8 cellular contexts compared by ENCODE assay signal in the genomic region with DNA sequence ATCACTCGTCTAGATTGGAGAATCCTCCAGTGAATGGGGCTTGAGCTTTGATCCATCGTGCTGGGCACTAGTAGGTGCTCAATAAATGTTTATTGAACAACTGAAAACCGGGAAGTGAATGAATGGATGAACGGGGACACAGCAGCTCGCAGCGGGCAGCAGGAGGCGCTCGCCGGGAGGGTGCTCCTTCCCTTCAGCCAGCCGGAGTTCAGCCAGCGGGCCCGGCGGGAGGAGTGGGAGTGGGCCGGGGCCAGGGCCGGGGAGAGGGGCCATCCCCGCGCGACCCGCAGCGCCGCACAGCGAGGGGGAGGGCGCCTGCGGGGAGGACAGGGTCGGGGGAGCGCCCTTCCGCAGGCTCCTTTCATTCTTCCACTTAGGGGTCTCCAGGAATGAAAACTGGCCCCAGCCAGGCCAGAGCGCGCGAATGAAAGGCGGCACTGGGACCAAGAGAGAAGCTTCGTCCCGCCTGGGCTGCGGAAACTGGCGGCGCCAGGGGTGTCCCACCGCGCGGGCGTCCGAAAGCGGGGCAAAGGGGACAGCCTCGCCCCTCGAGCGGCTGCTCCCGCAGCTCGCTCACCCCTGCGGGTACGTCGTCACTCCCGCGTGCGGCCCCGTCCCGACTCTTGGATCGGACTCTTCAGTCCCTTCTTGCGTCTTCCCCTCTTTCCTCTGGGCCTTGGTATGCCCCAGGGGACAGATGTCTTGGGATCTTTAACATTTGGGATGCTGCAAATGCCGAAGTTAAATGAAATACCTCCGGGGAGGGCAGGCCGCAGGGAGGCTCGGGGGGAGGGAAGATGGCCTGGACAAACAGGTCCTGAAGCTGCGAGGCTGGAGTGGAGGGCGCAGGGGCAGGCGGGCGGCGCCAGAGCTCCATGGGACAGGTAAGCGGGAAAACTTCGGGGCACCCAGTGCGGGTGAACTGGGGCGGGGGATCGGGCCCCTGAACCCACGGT. TPM values are rescaled to one million over a fixed set of nuclear protein-coding genes. Genes with fewer than 3 reads are reported as not detected.
DNase-seq lines count a peak whose midpoint lies in the region; ATAC-seq and TF ChIP-seq lines count a peak whose summit lies in the region.

No MANE protein-coding gene starts in this region.

- H3K36me3 ChIP-seq in heart left ventricle = no peaks in the 10 kb centered on the region
- no peaks in the 10 kb centered on the region for H3K36me3 ChIP-seq in prostate gland

- H3K4me3 Mint-ChIP-seq in activated naive CD4-positive, alpha-beta T cell treated with anti-CD3 and anti-CD28 coated beads, Interleukin-2, amount 10 ng/mL, durations not matched to agents 7 days and 5 days = peak overlapping the region; percentile 62
- peak overlapping the region; percentile 71 for H3K4me3 Mint-ChIP-seq in activated T-cell treated with anti-CD3 and anti-CD28 coated beads, Interleukin-2, amount 50 U/mL, for 4 hours

- H3K27me3 Mint-ChIP-seq in activated naive CD4-positive, alpha-beta T cell treated with anti-CD3 and anti-CD28 coated beads, Interleukin-2, amount 10 ng/mL, durations not matched to agents 7 days and 5 days = peaks cover 87% of the 10 kb centered on the region
- H3K27me3 Mint-ChIP-seq in activated T-cell treated with anti-CD3 and anti-CD28 coated beads, Interleukin-2, amount 50 U/mL, for 4 hours (ENCODE audit: low read depth) = peaks cover 23% of the 10 kb centered on the region

- TF ChIP-seq CTCF in LNCAP (IDR thresholded peaks at IDR 0.05) (peak; percentile 30; the same call in 1 of the 2 replicates), heart left ventricle (IDR thresholded peaks at IDR 0.05) (peak in 8 of 12 donors; percentile 5 to 37 (median 15)), prostate gland (IDR thresholded peaks at IDR 0.05) (peak in 2 of 4 experiments; percentile 19 to 47)

- no peak overlapping the region for H3K27ac Mint-ChIP-seq in activated naive CD4-positive, alpha-beta T cell treated with anti-CD3 and anti-CD28 coated beads, Interleukin-2, amount 10 ng/mL, durations not matched to agents 7 days and 5 days

- intact Hi-C loops in heart left ventricle (cut with DNase I) = loop anchor here in 1 of 10 donors (5.0 kb wide), 1 partner anchor 151 kb away; no protein-coding TSS in a partner anchor
- intact Hi-C loops in prostate gland (cut with DNase I) = no loop called here

- DNase-seq in activated naive CD4-positive, alpha-beta T cell treated with anti-CD3 and anti-CD28 coated beads, Interleukin-2, amount 10 ng/mL, durations not matched to agents 7 days and 5 days = peak; percentile 31
- DNase-seq in activated naive CD4-positive, alpha-beta T cell (lab: John Stamatoyannopoulos, UW) = no peak
- DNase-seq in activated T-cell treated with anti-CD3 and anti-CD28 coated beads, Interleukin-2, amount 50 U/mL, for 4 hours = no peak
- DNase-seq in heart left ventricle (no peak), prostate gland (ENCODE audit: low spot score) (peak; percentile 30)
- no peak for DNase-seq in central memory CD4-positive, alpha-beta T cell

- H3K4me3 ChIP-seq in heart left ventricle (peak overlapping the region; percentile 21 to 62 (median 45)), prostate gland (peak overlapping the region; percentile 34 to 42)

- H3K9me3 ChIP-seq in heart left ventricle = no peaks in the 10 kb centered on the region
- H3K9me3 ChIP-seq in prostate gland = no peaks in the 10 kb centered on the region

- H3K9me3 Mint-ChIP-seq in activated naive CD4-positive, alpha-beta T cell treated with anti-CD3 and anti-CD28 coated beads, Interleukin-2, amount 10 ng/mL, durations not matched to agents 7 days and 5 days = no peaks in the 10 kb centered on the region
- no peaks in the 10 kb centered on the region for H3K9me3 Mint-ChIP-seq in activated T-cell treated with anti-CD3 and anti-CD28 coated beads, Interleukin-2, amount 50 U/mL, for 4 hours

- H3K4me1 Mint-ChIP-seq in activated naive CD4-positive, alpha-beta T cell treated with anti-CD3 and anti-CD28 coated beads, Interleukin-2, amount 10 ng/mL, durations not matched to agents 7 days and 5 days = peaks cover 53% of the 10 kb centered on the region
- peaks cover 48% of the 10 kb centered on the region for H3K4me1 Mint-ChIP-seq in activated T-cell treated with anti-CD3 and anti-CD28 coated beads, Interleukin-2, amount 50 U/mL, for 4 hours (ENCODE audit: low read depth)

- TF ChIP-seq POLR2A in heart left ventricle (IDR thresholded peaks at IDR 0.05) (no peak), prostate gland (IDR thresholded peaks at IDR 0.05) (no peak)

- H3K27ac ChIP-seq in heart left ventricle = no peak overlapping the region
- H3K27ac ChIP-seq in prostate gland = peak overlapping the region in 1 of 2 donors; percentile 60

- no peaks in the 10 kb centered on the region for H3K36me3 Mint-ChIP-seq in activated naive CD4-positive, alpha-beta T cell treated with anti-CD3 and anti-CD28 coated beads, Interleukin-2, amount 10 ng/mL, durations not matched to agents 7 days and 5 days
- no peaks in the 10 kb centered on the region for H3K36me3 Mint-ChIP-seq in activated T-cell treated with anti-CD3 and anti-CD28 coated beads, Interleukin-2, amount 50 U/mL, for 4 hours (ENCODE audit: insufficient read depth)

- no peak for ATAC-seq in activated T-cell treated with anti-CD3 and anti-CD28 coated beads, Interleukin-2, amount 50 U/mL, for 4 hours
- ATAC-seq in heart left ventricle (peak in 2 of 4 donors; percentile 52 to 64), GM19035 (IDR thresholded peaks at IDR 0.05; ENCODE audit: unreplicated experiment) (no peak)

- peaks cover 0 to 35% (median 11%) of the 10 kb centered on the region in 12 donors for H3K4me1 ChIP-seq in heart left ventricle
- no peaks in the 10 kb centered on the region for H3K4me1 ChIP-seq in prostate gland (replicated peaks)

- CTCF ChIA-PET in activated naive CD4-positive, alpha-beta T cell treated with anti-CD3 and anti-CD28 coated beads, Interleukin-2, amount 10 ng/mL, durations not matched to agents 7 days and 5 days (lab: Charles Lee) = interaction anchor here (0.6 kb wide), 1 partner anchor 14 kb away, joined by 3 read pairs; no protein-coding TSS in a partner anchor

- 2 to 3% (median 3%) methylated on average over 52 to 72 of the region's 72 CpGs for WGBS in heart left ventricle, 4 donors
- 3% methylated on average over 69 of the region's 72 CpGs for WGBS in prostate gland

- peaks cover 4 to 46% (median 31%) of the 10 kb centered on the region in 9 donors for H3K27me3 ChIP-seq in heart left ventricle
- H3K27me3 ChIP-seq in prostate gland (replicated peaks; ENCODE audit: insufficient read depth) = no peaks in the 10 kb centered on the region

RNA-seq across cellular contexts. Expression of a gene that starts 3.6 kb away (rescaled TPM):
- total RNA-seq in activated T-cell treated with anti-CD3 and anti-CD28 coated beads, Interleukin-2, amount 50 U/mL, for 4 hours = under 1 TPM; 0.13 to 0.29 (median 0.22) TPM
- total RNA-seq in heart left ventricle (under 1 TPM in 5 of 9 donors, not detected in 4; 0.07 to 0.43 (median 0.16) TPM), prostate gland (10 to 100 TPM in 1 of 2 donors, 1 to 10 TPM in 1; 7.4 to 27.1 TPM)
- under 1 TPM; 0.07 to 0.11 TPM for polyA plus RNA-seq in heart left ventricle

RNA-seq across cellular contexts. Expression of a gene that starts 18.3 kb away (rescaled TPM):
- total RNA-seq in activated T-cell treated with anti-CD3 and anti-CD28 coated beads, Interleukin-2, amount 50 U/mL, for 4 hours = under 1 TPM in 1 of 3 donors, not detected in 2; 0.16 TPM
- total RNA-seq in heart left ventricle (not detected), prostate gland (1 to 10 TPM in 1 of 2 donors, not detected in 1; 1.2 TPM)
- polyA plus RNA-seq in heart left ventricle = not detected

Comparison
In these comparisons a context has a peak if more than half of its experiments do, and no peak if none do; other contexts are left out.
1. DNase-seq: peak in activated naive CD4-positive, alpha-beta T cell treated with anti-CD3 and anti-CD28 coated beads, Interleukin-2, amount 10 ng/mL, durations not matched to agents 7 days and 5 days (single experiment) and prostate gland (single experiment); none in activated naive CD4-positive, alpha-beta T cell (0 of 4), activated T-cell treated with anti-CD3 and anti-CD28 coated beads, Interleukin-2, amount 50 U/mL, for 4 hours (single experiment), heart left ventricle (0 of 5) and central memory CD4-positive, alpha-beta T cell (single experiment).
2. RNA of a gene that starts 3.6 kb away (total RNA-seq): 7.4 to 27.1 TPM in prostate gland; 0.13 to 0.29 TPM in activated T-cell treated with anti-CD3 and anti-CD28 coated beads, Interleukin-2, amount 50 U/mL, for 4 hours and 0.07 to 0.43 TPM in heart left ventricle; every median in the first group is over 4 times any median in the second.